24 cellular contexts compared by ENCODE assay signal in the genomic region with DNA sequence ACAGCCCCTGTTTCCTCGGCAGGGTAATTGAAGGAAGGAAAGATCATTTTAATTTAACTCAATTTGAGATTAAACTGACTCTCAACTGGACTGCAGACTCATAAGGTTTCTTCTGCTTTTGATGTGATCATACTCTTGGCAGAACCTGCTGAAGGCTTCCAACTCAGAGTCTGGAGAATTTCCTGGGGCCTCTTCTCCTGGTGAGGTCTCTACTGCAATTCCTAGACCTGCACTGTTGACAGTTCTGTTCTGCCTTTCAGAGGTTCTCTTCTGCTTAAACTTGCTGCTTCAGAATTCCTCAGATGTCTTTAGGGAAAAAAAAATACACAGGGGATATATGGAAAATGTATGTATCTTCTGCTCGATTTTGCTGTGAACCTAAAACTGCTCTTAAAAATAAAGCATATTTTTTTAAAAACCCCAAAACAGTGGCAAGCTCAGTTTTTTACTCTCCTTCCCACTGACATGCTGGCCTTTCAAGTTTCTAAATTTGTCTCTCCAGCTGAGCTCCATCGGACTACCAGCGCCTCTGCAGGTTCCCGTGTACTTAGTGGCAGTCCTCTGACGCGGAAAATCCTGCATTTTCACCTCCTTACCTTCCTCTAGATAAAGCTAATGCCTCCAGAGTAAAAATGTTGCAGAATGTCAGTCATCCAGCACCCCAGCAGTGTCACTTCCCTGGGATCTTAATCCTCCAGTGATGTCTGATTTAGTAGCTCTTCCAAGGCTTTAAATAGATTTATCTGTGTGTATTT.
DNase-seq lines count a peak whose midpoint lies in the region; ATAC-seq, FAIRE-seq and TF ChIP-seq lines count a peak whose summit lies in the region.
"Had no signal": no experiment of that assay in that cellular context is flagged by ENCODE, and none has a peak within 500 bp of the region (broad histone marks: within the 10 kb centered on the region; RNA-seq: fewer than 3 reads in every experiment).

No MANE protein-coding gene starts in this region.

- no peak overlapping the region for H3K4me2 ChIP-seq in neuronal stem cell (ENCODE audit: insufficient read depth, low read length, poor library complexity, severe bottlenecking)

- peak; percentile 82 for ATAC-seq in Right ventricle myocardium superior (ENCODE audit: poor library complexity)
- peak in 7 of 8 donors; percentile 38 to 90 (median 81) for ATAC-seq in heart right ventricle
- no peak for ATAC-seq in pancreas
- no peak for ATAC-seq in stimulated activated naive CD8-positive, alpha-beta T cell treated with anti-CD3 and anti-CD28 coated beads, Interleukin-15, Interleukin-2, amounts not matched to agents 100 U/mL and 50 U/mL, for 24 hours

- no peaks in the 10 kb centered on the region for H3K79me1 ChIP-seq in neuronal stem cell (ENCODE audit: low read depth, low read length)

- H2BK5ac ChIP-seq in neuronal stem cell (ENCODE audit: low read length) = no peak overlapping the region

- H3K14ac ChIP-seq in neuronal stem cell (ENCODE audit: low read length) = no peak overlapping the region

- no peak overlapping the region for H3K4me3 ChIP-seq in heart right ventricle
- H3K4me3 ChIP-seq in neuronal stem cell (ENCODE audit: low read length in 2 of 2) = no peak overlapping the region
- no peak overlapping the region for H3K4me3 ChIP-seq in pancreas
- H3K4me3 ChIP-seq in prostate gland = no peak overlapping the region
- H3K4me3 ChIP-seq: SK-N-MC had no signal

- 19 to 28% methylated on average over 7 of the region's 7 CpGs for WGBS in heart right ventricle, 2 donors
- WGBS in neuronal stem cell (ENCODE audit: extremely low coverage in 2 of 2, insufficient read length in 2 of 2, insufficient replicate concordance in 1 of 2), 2 donors = no CpG with 5 or more reads among the region's 7 CpGs
- WGBS in pancreas, 2 donors = 50 to 51% methylated on average over 7 of the region's 7 CpGs
- WGBS in prostate gland = 50% methylated on average over 7 of the region's 7 CpGs

- no peak overlapping the region for H3K4ac ChIP-seq in neuronal stem cell (ENCODE audit: low read length)

- no peak overlapping the region for H4K8ac ChIP-seq in neuronal stem cell (ENCODE audit: low read depth, low read length)

- H3K4me1 ChIP-seq in heart right ventricle (peaks cover 6 to 27% (median 10%) of the 10 kb centered on the region in 9 donors), neuronal stem cell (ENCODE audit: control insufficient read depth in 2 of 2, insufficient read depth in 1 of 2, low read depth in 1 of 2, low read length in 2 of 2) (peaks cover 2 to 17% of the 10 kb centered on the region in 2 donors), pancreas (no peaks in the 10 kb centered on the region), prostate gland (replicated peaks) (no peaks in the 10 kb centered on the region)

- intact Hi-C loops in Right ventricle myocardium superior (cut with DNase I) (no loop called here), cardiac septum (cut with DNase I) (no loop called here), heart right ventricle (cut with DNase I) (no loop called here), pancreas (cut with DNase I) (no loop called here), prostate gland (cut with DNase I) (no loop called here)

- no peak overlapping the region for H4K91ac ChIP-seq in neuronal stem cell (ENCODE audit: low read depth, low read length, poor library complexity)

- H3K18ac ChIP-seq in neuronal stem cell (ENCODE audit: low read length) = no peak overlapping the region

- H3K9me3 ChIP-seq in heart right ventricle (peaks cover 0 to 9% (median 0%) of the 10 kb centered on the region in 11 donors), neuronal stem cell (replicated peaks in 1 of 2; ENCODE audit: control insufficient read depth in 2 of 2, insufficient read depth in 1 of 2, low read depth in 1 of 2, low read length in 2 of 2) (no peaks in the 10 kb centered on the region), pancreas (no peaks in the 10 kb centered on the region), prostate gland (no peaks in the 10 kb centered on the region)

- H3K27ac ChIP-seq in heart right ventricle = peak overlapping the region in 5 of 10 donors; percentile 16 to 65 (median 39)
- peak overlapping the region; percentile 20 for H3K27ac ChIP-seq in neuronal stem cell (replicated peaks; ENCODE audit: low read length)
- H3K27ac ChIP-seq in pancreas = no peak overlapping the region
- no peak overlapping the region for H3K27ac ChIP-seq in prostate gland
- H3K27ac ChIP-seq: 22Rv1, HL-60, RWPE1, SK-N-MC had no signal

- H2AFZ ChIP-seq in neuronal stem cell (ENCODE audit: low read length) = peak overlapping the region; percentile 83

- H3K36me3 ChIP-seq in heart right ventricle (no peaks in the 10 kb centered on the region), neuronal stem cell (replicated peaks in 1 of 2; ENCODE audit: control insufficient read depth in 2 of 2, insufficient read depth in 2 of 2, low read length in 2 of 2) (no peaks in the 10 kb centered on the region), pancreas (no peaks in the 10 kb centered on the region), prostate gland (no peaks in the 10 kb centered on the region)

- no peak overlapping the region for H3K23ac ChIP-seq in neuronal stem cell (ENCODE audit: low read depth, low read length, poor library complexity)

- H3K27me3 ChIP-seq in heart right ventricle (no peaks in the 10 kb centered on the region), neuronal stem cell (ENCODE audit: control insufficient read depth in 3 of 3, insufficient read depth in 3 of 3, low read depth in 1 of 3, low read length in 3 of 3) (no peaks in the 10 kb centered on the region), pancreas (peaks cover 0 to 5% (median 0%) of the 10 kb centered on the region in 4 donors), prostate gland (replicated peaks; ENCODE audit: insufficient read depth) (no peaks in the 10 kb centered on the region)

- no peak for DNase-seq in Right ventricle myocardium superior
- no peak for DNase-seq in cardiac septum (ENCODE audit: low spot score)
- peak in 1 of 2 donors; percentile 36 for DNase-seq in heart right ventricle
- peak; percentile 14 for DNase-seq in iPS-NIHi11 (ENCODE audit: low spot score)
- no peak for DNase-seq in neuronal stem cell (ENCODE audit: low spot score)
- no peak for DNase-seq in pancreas
- DNase-seq in prostate gland (ENCODE audit: low spot score) = no peak
- DNase-seq in stimulated activated naive CD8-positive, alpha-beta T cell treated with anti-CD3 and anti-CD28 coated beads, Interleukin-15, Interleukin-2, amounts not matched to agents 100 U/mL and 50 U/mL, for 24 hours = no peak
- DNase-seq: DMS153, DND-41, H7, Kasumi-1, MV-4-11, NCI-H1105, NCI-H1436 treated with DMSO at 0.1 percent for 48 hours, NCI-H187 treated with DMSO at 0.1 percent for 48 hours, NCI-H446, NCI-H524 treated with DMSO at 0.1 percent for 48 hours, NCI-H774, SIG-M5 had no signal

- no peak overlapping the region for H2BK15ac ChIP-seq in neuronal stem cell (ENCODE audit: low read length)

- no peak for FAIRE-seq in pancreas (lab: Jason Lieb, UNC)

- no peak for TF ChIP-seq POLR2A in prostate gland (IDR thresholded peaks at IDR 0.05)

- no peak overlapping the region for H2BK120ac ChIP-seq in neuronal stem cell (ENCODE audit: low read depth, low read length)

- no peak overlapping the region for H2AK5ac ChIP-seq in neuronal stem cell (ENCODE audit: low read depth, low read length)

- TF ChIP-seq CTCF in heart right ventricle (IDR thresholded peaks at IDR 0.05) = peak in 4 of 9 donors; percentile 18 to 56 (median 47)
- no peak for TF ChIP-seq CTCF in pancreas (IDR thresholded peaks at IDR 0.05)
- TF ChIP-seq CTCF in prostate gland (IDR thresholded peaks at IDR 0.05) = no peak

- no peak overlapping the region for H2BK12ac ChIP-seq in neuronal stem cell (ENCODE audit: low read length)

- no peak overlapping the region for H3K9ac ChIP-seq in neuronal stem cell (ENCODE audit: low read depth, low read length, poor library complexity)

Comparison
In these comparisons a context has a peak if more than half of its experiments do, and no peak if none do; other contexts are left out.
1. ATAC-seq: peak in Right ventricle myocardium superior (single experiment) and heart right ventricle (7 of 8); none in pancreas (0 of 4) and stimulated activated naive CD8-positive, alpha-beta T cell treated with anti-CD3 and anti-CD28 coated beads, Interleukin-15, Interleukin-2, amounts not matched to agents 100 U/mL and 50 U/mL, for 24 hours (single experiment).